ENCODE assay signal across 9 cellular contexts in the genomic region with DNA sequence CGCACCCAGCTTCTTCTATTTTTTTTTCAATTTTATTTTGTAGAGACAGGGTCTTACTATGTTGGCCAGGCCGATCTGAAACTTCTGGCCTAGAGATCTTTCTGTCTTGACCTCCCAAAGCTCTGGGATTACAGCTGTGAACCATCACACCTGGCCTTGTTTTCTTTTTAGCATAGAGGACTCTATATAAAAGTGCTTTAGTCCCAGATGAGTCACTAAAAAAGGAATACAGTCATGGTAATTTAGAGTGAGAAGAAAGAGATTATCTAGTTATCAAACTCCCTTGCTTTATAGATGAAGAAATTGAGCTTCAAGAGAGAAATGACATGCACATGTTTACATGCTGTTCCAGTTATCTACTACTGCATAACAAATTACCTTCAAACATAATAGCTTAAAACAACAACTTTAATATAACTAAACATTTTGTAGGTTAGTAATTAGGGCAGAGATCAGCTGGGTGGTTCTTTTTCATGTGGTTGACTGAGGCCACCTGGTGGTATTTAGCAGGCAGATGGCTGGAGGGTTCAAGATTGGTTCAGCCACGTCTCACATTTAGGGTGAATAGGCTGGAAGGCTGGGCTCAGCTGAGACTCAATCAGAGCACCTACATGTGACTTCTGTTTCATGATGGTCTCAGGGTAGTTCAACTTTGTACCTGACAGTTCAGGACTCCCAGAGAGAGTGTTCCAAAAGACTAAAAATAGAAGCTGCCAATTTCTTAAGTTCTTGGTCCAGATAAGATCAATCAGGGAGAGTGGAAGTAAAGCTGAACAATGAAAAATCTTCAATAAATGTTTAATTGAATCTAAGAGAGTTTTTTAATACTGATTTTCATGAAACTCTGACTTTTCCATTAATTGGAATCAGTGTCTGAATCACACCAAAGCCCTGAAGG. TPM values are rescaled to one million over a fixed set of nuclear protein-coding genes. Genes with fewer than 3 reads are reported as not detected.
A peak's percentile ranks its signal among the peaks of the same experiment; 100 is the strongest.
DNase-seq lines count a peak whose midpoint lies in the region; ATAC-seq lines count a peak whose summit lies in the region.
"Had no signal": no experiment of that assay in that cellular context is flagged by ENCODE, and none has a peak within 500 bp of the region (broad histone marks: within the 10 kb centered on the region; RNA-seq: fewer than 3 reads in every experiment).

No MANE protein-coding gene starts in this region.

- no peak overlapping the region for H4K8ac ChIP-seq in neuronal stem cell (ENCODE audit: low read depth, low read length)

- no peak overlapping the region for H3K9ac ChIP-seq in neuronal stem cell (ENCODE audit: low read depth, low read length, poor library complexity)

- H2BK12ac ChIP-seq in neuronal stem cell (ENCODE audit: low read length): no peak overlapping the region

- no peak overlapping the region for H2BK5ac ChIP-seq in neuronal stem cell (ENCODE audit: low read length)

- H3K36me3 Mint-ChIP-seq in activated T-cell treated with anti-CD3 and anti-CD28 coated beads, Interleukin-2, amount 50 U/mL, for 72 hours (ENCODE audit: insufficient read depth in 2 of 2): no peaks in the 10 kb centered on the region

- no peaks in the 10 kb centered on the region for H3K9me3 Mint-ChIP-seq in activated T-cell treated with anti-CD3 and anti-CD28 coated beads, Interleukin-2, amount 50 U/mL, for 72 hours
- H3K9me3 Mint-ChIP-seq: central memory CD8-positive, alpha-beta T cell had no signal

- intact Hi-C loops in right cardiac atrium (cut with DNase I): no loop called here

- peak; percentile 70 for ATAC-seq in HG02623 (IDR thresholded peaks at IDR 0.05; ENCODE audit: unreplicated experiment)
- peak; percentile 75 to 85 for ATAC-seq in activated T-cell treated with anti-CD3 and anti-CD28 coated beads, Interleukin-2, amount 50 U/mL, for 72 hours (replicated peaks in 1 of 2)
- ATAC-seq in right cardiac atrium: peak; percentile 41 to 46

- no peaks in the 10 kb centered on the region for H3K4me1 Mint-ChIP-seq in activated T-cell treated with anti-CD3 and anti-CD28 coated beads, Interleukin-2, amount 50 U/mL, for 72 hours (ENCODE audit: low read depth)
- H3K4me1 Mint-ChIP-seq: central memory CD8-positive, alpha-beta T cell had no signal

- H2BK120ac ChIP-seq in neuronal stem cell (ENCODE audit: low read depth, low read length): no peak overlapping the region

- no peaks in the 10 kb centered on the region for H3K79me1 ChIP-seq in neuronal stem cell (ENCODE audit: low read depth, low read length)

- H3K9me3 ChIP-seq in right cardiac atrium (ENCODE audit: control insufficient read depth, low read length): no peaks in the 10 kb centered on the region
- no peaks in the 10 kb centered on the region for H3K9me3 ChIP-seq in neuronal stem cell (replicated peaks in 1 of 2; ENCODE audit: control insufficient read depth in 2 of 2, insufficient read depth in 1 of 2, low read depth in 1 of 2, low read length in 2 of 2)

- H3K4me1 ChIP-seq in right cardiac atrium (ENCODE audit: control insufficient read depth, insufficient read depth, low read length) (no peaks in the 10 kb centered on the region), neuronal stem cell (ENCODE audit: control insufficient read depth in 2 of 2, insufficient read depth in 1 of 2, low read depth in 1 of 2, low read length in 2 of 2) (no peaks in the 10 kb centered on the region)

- no peak overlapping the region for H3K27ac ChIP-seq in right cardiac atrium (ENCODE audit: low read length)
- H3K27ac ChIP-seq in neuronal stem cell (replicated peaks; ENCODE audit: low read length): no peak overlapping the region

- no peak overlapping the region for H3K4me3 ChIP-seq in right cardiac atrium (ENCODE audit: low read length)
- H3K4me3 ChIP-seq in neuronal stem cell (ENCODE audit: low read length in 2 of 2): no peak overlapping the region

- DNase-seq in activated CD8-positive, alpha-beta memory T cell treated with anti-CD3 and anti-CD28 coated beads, Interleukin-2, amount 50 U/mL, for 4 hours: peak; percentile 23
- DNase-seq in activated CD8-positive, alpha-beta memory T cell treated with anti-CD3 and anti-CD28 coated beads, Interleukin-2, amount 50 U/mL, for 48 hours: no peak
- DNase-seq in NCI-H748 treated with DMSO at 0.1 percent for 48 hours (lab: John Stamatoyannopoulos, UW): peak; percentile 4
- peak; percentile 45 to 52 for DNase-seq in activated T-cell treated with anti-CD3 and anti-CD28 coated beads, Interleukin-2, amount 50 U/mL, for 72 hours
- DNase-seq in right cardiac atrium: no peak
- DNase-seq in stimulated activated CD4-positive, alpha-beta T cell treated with anti-CD3 and anti-CD28 coated beads, Interleukin-1b, Interleukin-23, amount 100 ng/mL, for 48 hours: peak; percentile 36
- no peak for DNase-seq in neuronal stem cell (ENCODE audit: low spot score)

- peaks cover 4% of the 10 kb centered on the region for H3K27me3 Mint-ChIP-seq in activated T-cell treated with anti-CD3 and anti-CD28 coated beads, Interleukin-2, amount 50 U/mL, for 72 hours (ENCODE audit: low read depth)

- H2AK5ac ChIP-seq in neuronal stem cell (ENCODE audit: low read depth, low read length): no peak overlapping the region

- no peak overlapping the region for H3K18ac ChIP-seq in neuronal stem cell (ENCODE audit: low read length)

- no peak overlapping the region for H3K23ac ChIP-seq in neuronal stem cell (ENCODE audit: low read depth, low read length, poor library complexity)

- 62% methylated on average over 3 of the region's 3 CpGs for WGBS in right cardiac atrium
- no CpG with 5 or more reads among the region's 3 CpGs for WGBS in neuronal stem cell (ENCODE audit: extremely low coverage in 2 of 2, insufficient read length in 2 of 2, insufficient replicate concordance in 1 of 2), 2 donors

- no peaks in the 10 kb centered on the region for H3K36me3 ChIP-seq in neuronal stem cell (replicated peaks in 1 of 2; ENCODE audit: control insufficient read depth in 2 of 2, insufficient read depth in 2 of 2, low read length in 2 of 2)

- H2AFZ ChIP-seq in neuronal stem cell (ENCODE audit: low read length): no peak overlapping the region

- no peak overlapping the region for H3K4me2 ChIP-seq in neuronal stem cell (ENCODE audit: insufficient read depth, low read length, poor library complexity, severe bottlenecking)

- H3K27me3 ChIP-seq in right cardiac atrium (ENCODE audit: control insufficient read depth, insufficient read depth): no peaks in the 10 kb centered on the region
- H3K27me3 ChIP-seq in neuronal stem cell (ENCODE audit: control insufficient read depth in 3 of 3, insufficient read depth in 3 of 3, low read depth in 1 of 3, low read length in 3 of 3): peaks cover 0 to 10% (median 0%) of the 10 kb centered on the region in 3 experiments

- no peak overlapping the region for H3K14ac ChIP-seq in neuronal stem cell (ENCODE audit: low read length)

- no peak overlapping the region for H2BK15ac ChIP-seq in neuronal stem cell (ENCODE audit: low read length)

- no peak overlapping the region for H3K4me3 Mint-ChIP-seq in activated T-cell treated with anti-CD3 and anti-CD28 coated beads, Interleukin-2, amount 50 U/mL, for 72 hours
- H3K4me3 Mint-ChIP-seq: central memory CD8-positive, alpha-beta T cell had no signal

- H3K27ac Mint-ChIP-seq in activated T-cell treated with anti-CD3 and anti-CD28 coated beads, Interleukin-2, amount 50 U/mL, for 72 hours: no peak overlapping the region

- H4K91ac ChIP-seq in neuronal stem cell (ENCODE audit: low read depth, low read length, poor library complexity): no peak overlapping the region

- no peak overlapping the region for H3K4ac ChIP-seq in neuronal stem cell (ENCODE audit: low read length)

RNA-seq across cellular contexts. Expression of a gene that starts 16.9 kb away (rescaled TPM):
- 10 to 100 TPM; 45.6 to 51.7 TPM for total RNA-seq in activated T-cell treated with anti-CD3 and anti-CD28 coated beads, Interleukin-2, amount 50 U/mL, for 72 hours
- total RNA-seq in right cardiac atrium: 10 to 100 TPM in 2 of 4 donors, 1 to 10 TPM in 2; 9.2 to 10.3 (median 9.7) TPM
- polyA plus RNA-seq in right cardiac atrium: 5.0 TPM
- 86.1 TPM for polyA plus RNA-seq in neuronal stem cell (2013, experiment 1 of 2)
- polyA plus RNA-seq in neuronal stem cell (2013, experiment 2 of 2): 92.2 TPM

Comparison
In these comparisons a context has a peak if more than half of its experiments do, and no peak if none do; other contexts are left out.
1. DNase-seq: peak in activated CD8-positive, alpha-beta memory T cell treated with anti-CD3 and anti-CD28 coated beads, Interleukin-2, amount 50 U/mL, for 4 hours (single experiment), NCI-H748 treated with DMSO at 0.1 percent for 48 hours (single experiment), activated T-cell treated with anti-CD3 and anti-CD28 coated beads, Interleukin-2, amount 50 U/mL, for 72 hours (2 of 2) and stimulated activated CD4-positive, alpha-beta T cell treated with anti-CD3 and anti-CD28 coated beads, Interleukin-1b, Interleukin-23, amount 100 ng/mL, for 48 hours (single experiment); none in activated CD8-positive, alpha-beta memory T cell treated with anti-CD3 and anti-CD28 coated beads, Interleukin-2, amount 50 U/mL, for 48 hours (single experiment), right cardiac atrium (0 of 3) and neuronal stem cell (single experiment).
2. RNA of a gene that starts 16.9 kb away (total RNA-seq): 45.6 to 51.7 TPM in activated T-cell treated with anti-CD3 and anti-CD28 coated beads, Interleukin-2, amount 50 U/mL, for 72 hours; 9.2 to 10.3 TPM in right cardiac atrium; every median in the first group is over 4 times any median in the second.
3. Peak in every context shown above with its lines, with median percentiles within 50 percentile points of each other: ATAC-seq.